ENCODE assay signal across 1 cellular context in the genomic region with DNA sequence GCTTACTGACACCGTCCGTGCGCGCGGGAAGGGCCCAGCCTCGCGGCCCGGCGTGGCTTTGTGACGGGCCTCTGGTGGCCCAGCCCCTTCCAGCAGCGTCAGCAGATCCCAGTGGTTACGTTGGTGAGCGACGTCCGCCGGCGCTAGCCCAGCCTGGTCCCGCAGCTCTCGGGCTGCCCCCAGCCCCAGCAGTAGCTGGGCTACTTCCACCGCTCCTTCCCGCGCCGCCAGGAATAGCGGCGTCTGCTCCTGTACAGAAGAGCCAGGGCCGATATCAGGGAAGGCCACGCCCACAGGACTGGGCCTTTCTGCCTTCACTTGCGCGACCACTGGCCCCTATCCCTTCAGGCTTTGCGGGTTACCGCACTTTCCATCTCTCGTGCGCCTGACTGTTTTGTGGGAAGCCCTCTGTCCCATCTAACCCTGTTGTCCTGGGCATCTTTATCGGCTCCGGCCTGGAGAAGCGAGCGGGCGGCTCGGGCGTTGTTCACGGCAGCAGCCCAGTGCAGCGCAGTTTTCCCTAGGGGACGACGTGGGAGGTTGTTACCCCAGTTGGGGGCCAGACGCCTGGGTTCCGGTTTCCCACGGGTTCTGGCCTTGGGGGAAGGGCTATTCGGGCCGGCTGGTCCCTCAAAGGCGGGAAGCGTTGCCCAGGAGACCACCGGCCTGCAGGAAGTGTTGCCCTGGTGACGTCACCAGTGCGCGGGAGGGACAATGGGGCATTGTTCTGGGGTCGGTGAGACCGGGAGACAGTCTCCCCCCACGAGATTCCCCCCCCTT.
TF ChIP-seq lines count a peak whose summit lies in the region.

No MANE protein-coding gene starts in this region.

TF ChIP-seq in K562, 482 proteins besides CTCF, POLR2A, EP300 and RAD21 (continued from another document and continues in another):
- TF ChIP-seq, protein P1, sequence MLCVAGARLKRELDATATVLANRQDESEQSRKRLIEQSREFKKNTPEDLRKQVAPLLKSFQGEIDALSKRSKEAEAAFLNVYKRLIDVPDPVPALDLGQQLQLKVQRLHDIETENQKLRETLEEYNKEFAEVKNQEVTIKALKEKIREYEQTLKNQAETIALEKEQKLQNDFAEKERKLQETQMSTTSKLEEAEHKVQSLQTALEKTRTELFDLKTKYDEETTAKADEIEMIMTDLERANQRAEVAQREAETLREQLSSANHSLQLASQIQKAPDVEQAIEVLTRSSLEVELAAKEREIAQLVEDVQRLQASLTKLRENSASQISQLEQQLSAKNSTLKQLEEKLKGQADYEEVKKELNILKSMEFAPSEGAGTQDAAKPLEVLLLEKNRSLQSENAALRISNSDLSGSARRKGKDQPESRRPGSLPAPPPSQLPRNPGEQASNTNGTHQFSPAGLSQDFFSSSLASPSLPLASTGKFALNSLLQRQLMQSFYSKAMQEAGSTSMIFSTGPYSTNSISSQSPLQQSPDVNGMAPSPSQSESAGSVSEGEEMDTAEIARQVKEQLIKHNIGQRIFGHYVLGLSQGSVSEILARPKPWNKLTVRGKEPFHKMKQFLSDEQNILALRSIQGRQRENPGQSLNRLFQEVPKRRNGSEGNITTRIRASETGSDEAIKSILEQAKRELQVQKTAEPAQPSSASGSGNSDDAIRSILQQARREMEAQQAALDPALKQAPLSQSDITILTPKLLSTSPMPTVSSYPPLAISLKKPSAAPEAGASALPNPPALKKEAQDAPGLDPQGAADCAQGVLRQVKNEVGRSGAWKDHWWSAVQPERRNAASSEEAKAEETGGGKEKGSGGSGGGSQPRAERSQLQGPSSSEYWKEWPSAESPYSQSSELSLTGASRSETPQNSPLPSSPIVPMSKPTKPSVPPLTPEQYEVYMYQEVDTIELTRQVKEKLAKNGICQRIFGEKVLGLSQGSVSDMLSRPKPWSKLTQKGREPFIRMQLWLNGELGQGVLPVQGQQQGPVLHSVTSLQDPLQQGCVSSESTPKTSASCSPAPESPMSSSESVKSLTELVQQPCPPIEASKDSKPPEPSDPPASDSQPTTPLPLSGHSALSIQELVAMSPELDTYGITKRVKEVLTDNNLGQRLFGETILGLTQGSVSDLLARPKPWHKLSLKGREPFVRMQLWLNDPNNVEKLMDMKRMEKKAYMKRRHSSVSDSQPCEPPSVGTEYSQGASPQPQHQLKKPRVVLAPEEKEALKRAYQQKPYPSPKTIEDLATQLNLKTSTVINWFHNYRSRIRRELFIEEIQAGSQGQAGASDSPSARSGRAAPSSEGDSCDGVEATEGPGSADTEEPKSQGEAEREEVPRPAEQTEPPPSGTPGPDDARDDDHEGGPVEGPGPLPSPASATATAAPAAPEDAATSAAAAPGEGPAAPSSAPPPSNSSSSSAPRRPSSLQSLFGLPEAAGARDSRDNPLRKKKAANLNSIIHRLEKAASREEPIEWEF (CRISPR knock-in tag; IDR thresholded peaks at IDR 0.05), result no peak
- peak; percentile 14; the same call in 1 of the 2 replicates for TF ChIP-seq RNF2 (IDR thresholded peaks at IDR 0.05)
- TF ChIP-seq, protein P2, sequence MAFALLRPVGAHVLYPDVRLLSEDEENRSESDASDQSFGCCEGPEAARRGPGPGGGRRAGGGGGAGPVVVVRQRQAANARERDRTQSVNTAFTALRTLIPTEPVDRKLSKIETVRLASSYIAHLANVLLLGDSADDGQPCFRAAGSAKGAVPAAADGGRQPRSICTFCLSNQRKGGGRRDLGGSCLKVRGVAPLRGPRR (CRISPR knock-in tag; IDR thresholded peaks at IDR 0.05), result peak; percentile 37; the same call in 1 of the 2 replicates
- TF ChIP-seq ZNF41 (CRISPR knock-in tag; conservative IDR thresholded peaks at IDR 0.05), result no peak; the same call in 1 of the 2 replicates
- TF ChIP-seq DDX20 (tag; IDR thresholded peaks at IDR 0.05; ENCODE audit: low read depth), result no peak
- no peak for TF ChIP-seq TAF15 (IDR thresholded peaks at IDR 0.05; ENCODE audit: low read depth, low read length)
- peak in 1 of 2 experiments; percentile 57; a peak in 1 of 4 replicates for TF ChIP-seq NONO (IDR thresholded peaks at IDR 0.05; ENCODE audit: low read depth in 2 of 2, low read length in 1 of 2)
- TF ChIP-seq SMARCE1 (IDR thresholded peaks at IDR 0.05), result peak; percentile 36
- no peak; the same call in 1 of the 2 replicates for TF ChIP-seq ZNF212 (CRISPR knock-in tag; IDR thresholded peaks at IDR 0.05)
- no peak for TF ChIP-seq TEAD4 (IDR thresholded peaks at IDR 0.05; ENCODE audit: low read length)
- TF ChIP-seq TEAD4 (CRISPR knock-in tag; IDR thresholded peaks at IDR 0.05; ENCODE audit: borderline replicate concordance), result no peak; the same call in 1 of the 2 replicates
- TF ChIP-seq KDM2B (CRISPR knock-in tag; IDR thresholded peaks at IDR 0.05), result no peak
- no peak for TF ChIP-seq ZNF696 (CRISPR knock-in tag; conservative IDR thresholded peaks at IDR 0.05)
- no peak for TF ChIP-seq CREBBP (IDR thresholded peaks at IDR 0.05; ENCODE audit: low read depth, low read length)
- 0 out of 2 replicates have a peak, but pooled peaks have one; percentile 41 for TF ChIP-seq THRAP3 (IDR thresholded peaks at IDR 0.05; ENCODE audit: borderline replicate concordance)
- TF ChIP-seq MTF1 (CRISPR knock-in tag; IDR thresholded peaks at IDR 0.05; ENCODE audit: borderline replicate concordance), result no peak
- TF ChIP-seq, protein P3, sequence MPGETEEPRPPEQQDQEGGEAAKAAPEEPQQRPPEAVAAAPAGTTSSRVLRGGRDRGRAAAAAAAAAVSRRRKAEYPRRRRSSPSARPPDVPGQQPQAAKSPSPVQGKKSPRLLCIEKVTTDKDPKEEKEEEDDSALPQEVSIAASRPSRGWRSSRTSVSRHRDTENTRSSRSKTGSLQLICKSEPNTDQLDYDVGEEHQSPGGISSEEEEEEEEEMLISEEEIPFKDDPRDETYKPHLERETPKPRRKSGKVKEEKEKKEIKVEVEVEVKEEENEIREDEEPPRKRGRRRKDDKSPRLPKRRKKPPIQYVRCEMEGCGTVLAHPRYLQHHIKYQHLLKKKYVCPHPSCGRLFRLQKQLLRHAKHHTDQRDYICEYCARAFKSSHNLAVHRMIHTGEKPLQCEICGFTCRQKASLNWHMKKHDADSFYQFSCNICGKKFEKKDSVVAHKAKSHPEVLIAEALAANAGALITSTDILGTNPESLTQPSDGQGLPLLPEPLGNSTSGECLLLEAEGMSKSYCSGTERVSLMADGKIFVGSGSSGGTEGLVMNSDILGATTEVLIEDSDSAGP (CRISPR knock-in tag; IDR thresholded peaks at IDR 0.05), result peak; percentile 55; the same call in 1 of the 2 replicates
- no peak for TF ChIP-seq ZFP30 (CRISPR knock-in tag; IDR thresholded peaks at IDR 0.05; ENCODE audit: borderline replicate concordance)
- no peak for TF ChIP-seq FOXA1 (IDR thresholded peaks at IDR 0.05; ENCODE audit: borderline replicate concordance)
- no peak for TF ChIP-seq FOS (IDR thresholded peaks at IDR 0.05; ENCODE audit: extremely low read depth, insufficient read length)
- TF ChIP-seq, protein P4, sequence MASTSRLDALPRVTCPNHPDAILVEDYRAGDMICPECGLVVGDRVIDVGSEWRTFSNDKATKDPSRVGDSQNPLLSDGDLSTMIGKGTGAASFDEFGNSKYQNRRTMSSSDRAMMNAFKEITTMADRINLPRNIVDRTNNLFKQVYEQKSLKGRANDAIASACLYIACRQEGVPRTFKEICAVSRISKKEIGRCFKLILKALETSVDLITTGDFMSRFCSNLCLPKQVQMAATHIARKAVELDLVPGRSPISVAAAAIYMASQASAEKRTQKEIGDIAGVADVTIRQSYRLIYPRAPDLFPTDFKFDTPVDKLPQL (IDR thresholded peaks at IDR 0.05; ENCODE audit: extremely low read depth, insufficient read length), result no peak
- TF ChIP-seq SREBF2 (CRISPR knock-in tag; IDR thresholded peaks at IDR 0.05), result no peak
- no peak for TF ChIP-seq RFX7 (CRISPR knock-in tag; IDR thresholded peaks at IDR 0.05)
- TF ChIP-seq GABPB2 (CRISPR knock-in tag; conservative IDR thresholded peaks at IDR 0.05), result no peak; the same call in 1 of the 2 replicates
- TF ChIP-seq, protein P5, sequence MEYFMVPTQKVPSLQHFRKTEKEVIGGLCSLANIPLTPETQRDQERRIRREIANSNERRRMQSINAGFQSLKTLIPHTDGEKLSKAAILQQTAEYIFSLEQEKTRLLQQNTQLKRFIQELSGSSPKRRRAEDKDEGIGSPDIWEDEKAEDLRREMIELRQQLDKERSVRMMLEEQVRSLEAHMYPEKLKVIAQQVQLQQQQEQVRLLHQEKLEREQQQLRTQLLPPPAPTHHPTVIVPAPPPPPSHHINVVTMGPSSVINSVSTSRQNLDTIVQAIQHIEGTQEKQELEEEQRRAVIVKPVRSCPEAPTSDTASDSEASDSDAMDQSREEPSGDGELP (CRISPR knock-in tag; IDR thresholded peaks at IDR 0.05; ENCODE audit: borderline replicate concordance), result peak; percentile 51; the same call in 1 of the 2 replicates
- TF ChIP-seq ZNF232 (CRISPR knock-in tag; IDR thresholded peaks at IDR 0.05), result peak; percentile 0; the same call in 1 of the 2 replicates
- peak; percentile 94 for TF ChIP-seq RFX1 (IDR thresholded peaks at IDR 0.05)
- TF ChIP-seq SNIP1 (IDR thresholded peaks at IDR 0.05; ENCODE audit: low read depth), result no peak
- no peak for TF ChIP-seq MTA2 (IDR thresholded peaks at IDR 0.05; ENCODE audit: low read depth)
- peak; percentile 85; the same call in 1 of the 2 replicates for TF ChIP-seq ZNF584 (CRISPR knock-in tag; IDR thresholded peaks at IDR 0.05; ENCODE audit: low read depth)
- TF ChIP-seq JUND (IDR thresholded peaks at IDR 0.05; ENCODE audit: borderline replicate concordance, low read depth, low read length), result peak; percentile 95
- peak; percentile 89 for TF ChIP-seq JUND (tag; IDR thresholded peaks at IDR 0.05; ENCODE audit: borderline replicate concordance, low read depth, low read length)
- TF ChIP-seq ADNP (tag; IDR thresholded peaks at IDR 0.05), result no peak
- TF ChIP-seq SP1 (CRISPR knock-in tag; IDR thresholded peaks at IDR 0.05), result peak; percentile 98
- TF ChIP-seq ZNF311 (CRISPR knock-in tag; IDR thresholded peaks at IDR 0.05), result 0 out of 2 replicates have a peak, but pooled peaks have one; percentile 38
- TF ChIP-seq CREB1 (IDR thresholded peaks at IDR 0.05), result peak; percentile 99
- TF ChIP-seq CREB1 (CRISPR knock-in tag; IDR thresholded peaks at IDR 0.05), result peak; percentile 99
- TF ChIP-seq TRIM28 (IDR thresholded peaks at IDR 0.05), result no peak
- no peak for TF ChIP-seq CHD4 (IDR thresholded peaks at IDR 0.05; ENCODE audit: insufficient read depth, insufficient replicate concordance, low read depth, low read length, poor library complexity, severe bottlenecking)
- TF ChIP-seq ZFPM2 (CRISPR knock-in tag; IDR thresholded peaks at IDR 0.05), result no peak
- peak in 1 of 2 experiments; percentile 25; a peak in 1 of 4 replicates for TF ChIP-seq ARNT (IDR thresholded peaks at IDR 0.05)
- peak; percentile 9; the same call in 1 of the 2 replicates for TF ChIP-seq NFIC (IDR thresholded peaks at IDR 0.05)
- TF ChIP-seq BRD4 (IDR thresholded peaks at IDR 0.05), result peak; percentile 93
- TF ChIP-seq, protein P6, sequence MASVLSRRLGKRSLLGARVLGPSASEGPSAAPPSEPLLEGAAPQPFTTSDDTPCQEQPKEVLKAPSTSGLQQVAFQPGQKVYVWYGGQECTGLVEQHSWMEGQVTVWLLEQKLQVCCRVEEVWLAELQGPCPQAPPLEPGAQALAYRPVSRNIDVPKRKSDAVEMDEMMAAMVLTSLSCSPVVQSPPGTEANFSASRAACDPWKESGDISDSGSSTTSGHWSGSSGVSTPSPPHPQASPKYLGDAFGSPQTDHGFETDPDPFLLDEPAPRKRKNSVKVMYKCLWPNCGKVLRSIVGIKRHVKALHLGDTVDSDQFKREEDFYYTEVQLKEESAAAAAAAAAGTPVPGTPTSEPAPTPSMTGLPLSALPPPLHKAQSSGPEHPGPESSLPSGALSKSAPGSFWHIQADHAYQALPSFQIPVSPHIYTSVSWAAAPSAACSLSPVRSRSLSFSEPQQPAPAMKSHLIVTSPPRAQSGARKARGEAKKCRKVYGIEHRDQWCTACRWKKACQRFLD (CRISPR knock-in tag; IDR thresholded peaks at IDR 0.05), result peak; percentile 91; the same call in 1 of the 2 replicates
- no peak for TF ChIP-seq POU5F1 (IDR thresholded peaks at IDR 0.05; ENCODE audit: borderline replicate concordance, low read depth, low read length, partially characterized antibody)
- TF ChIP-seq TEAD2 (tag; IDR thresholded peaks at IDR 0.05), result no peak
- no peak for TF ChIP-seq HMGN3 (IDR thresholded peaks at IDR 0.05; ENCODE audit: borderline replicate concordance, extremely low read depth, insufficient read length, low read depth, low read length)
- TF ChIP-seq ZNF24 (IDR thresholded peaks at IDR 0.05), result no peak
- TF ChIP-seq BRD9 (IDR thresholded peaks at IDR 0.05; ENCODE audit: low read depth, partially characterized antibody), result peak; percentile 76
- TF ChIP-seq ZNF12 (CRISPR knock-in tag; IDR thresholded peaks at IDR 0.05), result peak; percentile 81; the same call in 1 of the 2 replicates
- TF ChIP-seq, protein P7, sequence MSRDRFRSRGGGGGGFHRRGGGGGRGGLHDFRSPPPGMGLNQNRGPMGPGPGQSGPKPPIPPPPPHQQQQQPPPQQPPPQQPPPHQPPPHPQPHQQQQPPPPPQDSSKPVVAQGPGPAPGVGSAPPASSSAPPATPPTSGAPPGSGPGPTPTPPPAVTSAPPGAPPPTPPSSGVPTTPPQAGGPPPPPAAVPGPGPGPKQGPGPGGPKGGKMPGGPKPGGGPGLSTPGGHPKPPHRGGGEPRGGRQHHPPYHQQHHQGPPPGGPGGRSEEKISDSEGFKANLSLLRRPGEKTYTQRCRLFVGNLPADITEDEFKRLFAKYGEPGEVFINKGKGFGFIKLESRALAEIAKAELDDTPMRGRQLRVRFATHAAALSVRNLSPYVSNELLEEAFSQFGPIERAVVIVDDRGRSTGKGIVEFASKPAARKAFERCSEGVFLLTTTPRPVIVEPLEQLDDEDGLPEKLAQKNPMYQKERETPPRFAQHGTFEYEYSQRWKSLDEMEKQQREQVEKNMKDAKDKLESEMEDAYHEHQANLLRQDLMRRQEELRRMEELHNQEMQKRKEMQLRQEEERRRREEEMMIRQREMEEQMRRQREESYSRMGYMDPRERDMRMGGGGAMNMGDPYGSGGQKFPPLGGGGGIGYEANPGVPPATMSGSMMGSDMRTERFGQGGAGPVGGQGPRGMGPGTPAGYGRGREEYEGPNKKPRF (IDR thresholded peaks at IDR 0.05; ENCODE audit: low read depth, low read length), result no peak
- peak; percentile 10; the same call in 1 of the 2 replicates for TF ChIP-seq ZNF224 (CRISPR knock-in tag; IDR thresholded peaks at IDR 0.05)
- TF ChIP-seq NCOA4 (IDR thresholded peaks at IDR 0.05; ENCODE audit: partially characterized antibody), result no peak
- peak; percentile 93 for TF ChIP-seq NBN (IDR thresholded peaks at IDR 0.05; ENCODE audit: low read depth)
- TF ChIP-seq ZBTB7A (IDR thresholded peaks at IDR 0.05; ENCODE audit: borderline replicate concordance, control insufficient read depth, low read depth, low read length), result peak; percentile 58; the same call in 1 of the 2 replicates
- TF ChIP-seq CBFA2T3 (IDR thresholded peaks at IDR 0.05), result no peak
